In genomic region chr19:46985532-46986415, GRCh38 we compare ENCODE assay signal across 23 cellular contexts. TPM values are rescaled to one million over a fixed set of nuclear protein-coding genes. Genes with fewer than 3 reads are reported as not detected.
DNase-seq lines count a peak whose midpoint lies in the region; ATAC-seq and TF ChIP-seq lines count a peak whose summit lies in the region.
"Had no signal": no experiment of that assay in that cellular context is flagged by ENCODE, and none has a peak within 500 bp of the region (broad histone marks: within the 10 kb centered on the region; RNA-seq: fewer than 3 reads in every experiment).

No MANE protein-coding gene starts in this region.

- H3K27ac ChIP-seq in RWPE1 (peak overlapping the region; percentile 75), iPS-20b (ENCODE audit: low read length) (no peak overlapping the region), stomach smooth muscle (ENCODE audit: low read length) (peak overlapping the region; percentile 74)
- H3K27ac ChIP-seq: tibial nerve, WERI-Rb-1 had no signal

- no peaks in the 10 kb centered on the region for H3K9me3 ChIP-seq in iPS-20b (ENCODE audit: insufficient read depth, low read depth, low read length)
- H3K9me3 ChIP-seq in stomach smooth muscle (ENCODE audit: control insufficient read depth in 2 of 2, low read length in 2 of 2): no peaks in the 10 kb centered on the region
- H3K9me3 ChIP-seq: body of pancreas, tibial nerve had no signal

- no peak overlapping the region for H3K4me3 Mint-ChIP-seq in activated naive CD4-positive, alpha-beta T cell treated with anti-CD3 and anti-CD28 coated beads, Interleukin-2, amount 10 ng/mL, durations not matched to agents 7 days and 5 days
- H3K4me3 Mint-ChIP-seq in mesothelial cell of epicardium: no peak overlapping the region
- H3K4me3 Mint-ChIP-seq: activated naive CD8-positive, alpha-beta T cell; CD4-positive, alpha-beta memory T cell; naive thymus-derived CD8-positive, alpha-beta T cell; stimulated activated memory B cell treated with anti-CD40 and anti-IgM and Interleukin-4, amounts not matched to agents 10 μg/mL and 1 μg/mL and 100 μg/mL, for 72 hours had no signal

- H3K27me3 Mint-ChIP-seq in activated naive CD4-positive, alpha-beta T cell treated with anti-CD3 and anti-CD28 coated beads, Interleukin-2, amount 10 ng/mL, durations not matched to agents 7 days and 5 days: no peaks in the 10 kb centered on the region
- H3K27me3 Mint-ChIP-seq in mesothelial cell of epicardium (ENCODE audit: low read depth): no peaks in the 10 kb centered on the region
- H3K27me3 Mint-ChIP-seq: activated naive CD8-positive, alpha-beta T cell; CD4-positive, alpha-beta memory T cell; naive thymus-derived CD8-positive, alpha-beta T cell; stimulated activated memory B cell treated with anti-CD40 and anti-IgM and Interleukin-4, amounts not matched to agents 10 μg/mL and 1 μg/mL and 100 μg/mL, for 72 hours had no signal

- no peak overlapping the region for H3K4me3 ChIP-seq in iPS-20b (ENCODE audit: low read length)
- H3K4me3 ChIP-seq in stomach smooth muscle (ENCODE audit: low read length in 2 of 2): no peak overlapping the region
- H3K4me3 ChIP-seq: body of pancreas, tibial nerve had no signal

- CTCF ChIA-PET in activated naive CD4-positive, alpha-beta T cell treated with anti-CD3 and anti-CD28 coated beads, Interleukin-2, amount 10 ng/mL, durations not matched to agents 7 days and 5 days (lab: Charles Lee): interaction anchor here (2.9 kb wide), 1 partner anchor 27 kb away, joined by 10 read pairs; no protein-coding TSS in a partner anchor
- CTCF ChIA-PET in RWPE1 (lab: Yijun Ruan, JAX): no interaction called here

- H3K27me3 ChIP-seq in iPS-20b (ENCODE audit: insufficient read depth, low read length) (no peaks in the 10 kb centered on the region), stomach smooth muscle (ENCODE audit: control insufficient read depth in 1 of 2, insufficient read depth in 2 of 2, low read length in 2 of 2) (no peaks in the 10 kb centered on the region)
- H3K27me3 ChIP-seq: body of pancreas, tibial nerve had no signal

- peak overlapping the region; percentile 39; the same call in 1 of the 2 replicates for H3K9ac ChIP-seq in iPS-20b (ENCODE audit: low read depth, low read length)
- no peak overlapping the region for H3K9ac ChIP-seq in stomach smooth muscle (ENCODE audit: low read length in 2 of 2)

- ATAC-seq in activated naive CD4-positive, alpha-beta T cell treated with anti-CD3 and anti-CD28 coated beads, Interleukin-2, amount 50 U/mL, for 72 hours: no peak
- ATAC-seq in GM19328 (IDR thresholded peaks at IDR 0.05; ENCODE audit: unreplicated experiment) (no peak), GM21619 (IDR thresholded peaks at IDR 0.05; ENCODE audit: unreplicated experiment) (no peak)
- ATAC-seq: body of pancreas; naive thymus-derived CD8-positive, alpha-beta T cell; stimulated activated memory B cell treated with anti-CD40 and anti-IgM and Interleukin-4, amounts not matched to agents 10 μg/mL and 1 μg/mL and 100 μg/mL, for 72 hours had no signal

- DNase-seq in activated naive CD4-positive, alpha-beta T cell treated with anti-CD3 and anti-CD28 coated beads, Interleukin-2, amount 10 ng/mL, durations not matched to agents 7 days and 5 days: no peak
- no peak for DNase-seq in activated naive CD4-positive, alpha-beta T cell treated with anti-CD3 and anti-CD28 coated beads, Interleukin-2, amount 50 U/mL, for 72 hours (ENCODE audit: low spot score in 2 of 2)
- DNase-seq in RWPE1 (ENCODE audit: low spot score) (no peak), mesothelial cell of epicardium (ENCODE audit: low spot score in 2 of 2, unreplicated experiment in 2 of 2) (no peak)
- DNase-seq: activated CD4-positive, alpha-beta T cell treated with anti-CD3 and anti-CD28 coated beads, Interleukin-2, amount 50 U/mL, for 48 hours; body of pancreas; CD4-positive, alpha-beta memory T cell; dermis blood vessel endothelial cell; DMS53; mammary epithelial cell; naive thymus-derived CD8-positive, alpha-beta T cell; NCI-H1694 treated with DMSO at 0.1 percent for 48 hours; NCI-H524; SHP77; WERI-Rb-1 had no signal

- H3K27ac Mint-ChIP-seq in activated naive CD4-positive, alpha-beta T cell treated with anti-CD3 and anti-CD28 coated beads, Interleukin-2, amount 10 ng/mL, durations not matched to agents 7 days and 5 days: peak overlapping the region; percentile 46
- H3K27ac Mint-ChIP-seq in activated naive CD4-positive, alpha-beta T cell treated with anti-CD3 and anti-CD28 coated beads, Interleukin-2, amount 50 U/mL, for 72 hours: no peak overlapping the region
- no peak overlapping the region for H3K27ac Mint-ChIP-seq in mesothelial cell of epicardium
- H3K27ac Mint-ChIP-seq: activated naive CD8-positive, alpha-beta T cell; stimulated activated memory B cell treated with anti-CD40 and anti-IgM and Interleukin-4, amounts not matched to agents 10 μg/mL and 1 μg/mL and 100 μg/mL, for 72 hours had no signal

- peaks cover 8% of the 10 kb centered on the region for H3K4me1 Mint-ChIP-seq in activated naive CD4-positive, alpha-beta T cell treated with anti-CD3 and anti-CD28 coated beads, Interleukin-2, amount 10 ng/mL, durations not matched to agents 7 days and 5 days
- peaks cover 13% of the 10 kb centered on the region for H3K4me1 Mint-ChIP-seq in mesothelial cell of epicardium

- H3K9me3 Mint-ChIP-seq in activated naive CD4-positive, alpha-beta T cell treated with anti-CD3 and anti-CD28 coated beads, Interleukin-2, amount 10 ng/mL, durations not matched to agents 7 days and 5 days: no peaks in the 10 kb centered on the region
- no peaks in the 10 kb centered on the region for H3K9me3 Mint-ChIP-seq in activated naive CD4-positive, alpha-beta T cell treated with anti-CD3 and anti-CD28 coated beads, Interleukin-2, amount 50 U/mL, for 72 hours
- no peaks in the 10 kb centered on the region for H3K9me3 Mint-ChIP-seq in mesothelial cell of epicardium
- H3K9me3 Mint-ChIP-seq: CD4-positive, alpha-beta memory T cell; naive thymus-derived CD8-positive, alpha-beta T cell; stimulated activated memory B cell treated with anti-CD40 and anti-IgM and Interleukin-4, amounts not matched to agents 10 μg/mL and 1 μg/mL and 100 μg/mL, for 72 hours had no signal

- TF ChIP-seq CTCF in RWPE1 (conservative IDR thresholded peaks at IDR 0.05; ENCODE audit: low read depth) (no peak), mesothelial cell of epicardium (IDR thresholded peaks at IDR 0.05; ENCODE audit: unreplicated experiment) (no peak)

- H3K4me1 ChIP-seq in iPS-20b (ENCODE audit: insufficient read depth, low read length) (0 out of 2 replicates have a peak, but pooled peaks cover under 1% of the 10 kb centered on the region), stomach smooth muscle (ENCODE audit: control insufficient read depth, insufficient read depth, low read length) (peaks cover 40% of the 10 kb centered on the region)

- POLR2A ChIA-PET in RWPE1 (lab: Yijun Ruan, JAX; ENCODE audit: low non-redundant PET): no interaction called here

- H3K36me3 ChIP-seq in iPS-20b (ENCODE audit: insufficient read depth, low read depth, low read length): peaks cover 23% of the 10 kb centered on the region
- peaks cover 4 to 17% of the 10 kb centered on the region in 2 donors for H3K36me3 ChIP-seq in stomach smooth muscle (ENCODE audit: control insufficient read depth in 2 of 2, insufficient read depth in 2 of 2, low read length in 2 of 2)

- no peaks in the 10 kb centered on the region for H3K36me3 Mint-ChIP-seq in activated naive CD4-positive, alpha-beta T cell treated with anti-CD3 and anti-CD28 coated beads, Interleukin-2, amount 10 ng/mL, durations not matched to agents 7 days and 5 days
- no peaks in the 10 kb centered on the region for H3K36me3 Mint-ChIP-seq in activated naive CD4-positive, alpha-beta T cell treated with anti-CD3 and anti-CD28 coated beads, Interleukin-2, amount 50 U/mL, for 72 hours
- H3K36me3 Mint-ChIP-seq in mesothelial cell of epicardium: peaks cover 5% of the 10 kb centered on the region
- H3K36me3 Mint-ChIP-seq: activated naive CD8-positive, alpha-beta T cell had no signal

RNA-seq across cellular contexts. Expression of gene NPAS1, which starts 33.9 kb away (rescaled TPM):
- total RNA-seq in activated naive CD4-positive, alpha-beta T cell treated with anti-CD3 and anti-CD28 coated beads, Interleukin-2, amount 50 U/mL, for 72 hours: under 1 TPM in 1 of 2 donors, not detected in 1; 0.58 TPM
- total RNA-seq in mesothelial cell of epicardium: 3.4 to 3.9 TPM (median 3.9 TPM) in 3 replicates
- total RNA-seq: body of pancreas; T-helper 1 cell treated with Interleukin-12 subunit alpha and Interleukin-12 subunit beta and Interleukin-4 antibody, amounts not matched to agents 30 ng/mL and 1 ng/mL, for 36 hours had no signal
